Comparison of ENCODE assay signal across 1 cellular context in the genomic region with DNA sequence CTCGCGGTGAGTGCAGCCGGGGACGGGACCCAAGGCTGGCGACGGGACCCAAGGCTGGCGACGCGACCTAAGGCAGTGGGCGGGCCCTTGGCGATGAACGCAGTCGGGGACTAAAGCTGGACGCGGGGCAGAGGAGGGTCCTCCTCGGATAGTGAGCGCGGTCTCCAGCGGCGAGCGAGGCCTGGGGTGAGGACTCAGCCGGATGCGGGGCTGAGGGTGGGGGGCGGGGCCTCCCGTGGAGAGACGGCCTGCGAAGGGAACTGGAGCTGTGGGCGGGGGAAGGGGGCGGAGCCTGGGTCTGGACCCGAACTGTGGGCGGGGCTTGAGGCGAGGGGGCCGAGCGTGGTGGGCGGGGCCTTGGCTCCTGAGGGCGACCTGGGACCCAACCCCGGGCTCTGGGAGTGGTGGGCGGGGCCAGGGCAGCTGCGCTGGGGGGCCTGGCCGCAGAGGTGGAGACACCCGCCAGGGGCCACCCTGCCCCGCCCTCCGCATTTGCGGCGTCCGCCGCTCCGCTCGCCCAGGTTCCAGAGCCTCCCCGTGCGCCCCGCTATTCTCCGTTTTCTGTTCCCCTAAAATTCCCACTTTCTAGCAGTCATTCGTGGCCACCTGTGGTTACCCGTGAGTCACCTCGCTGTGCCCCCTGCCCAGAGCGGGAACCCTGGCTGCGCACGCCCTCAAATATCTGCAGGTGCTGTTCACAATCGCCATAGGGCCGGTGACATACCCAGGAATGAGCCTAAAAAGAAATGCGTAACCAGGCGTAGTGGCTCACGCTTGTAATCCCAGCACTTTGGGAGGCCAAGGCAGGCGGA.
TF ChIP-seq lines count a peak whose summit lies in the region.

No MANE protein-coding gene starts in this region.

TF ChIP-seq in HEK293, 187 proteins besides CTCF, POLR2A, EP300 and RAD21 (continued from another document and continues in another):
- TF ChIP-seq ZNF623 (tag by site-specific recombination; IDR thresholded peaks at IDR 0.05) (no peak), ZNF202 (tag by site-specific recombination; IDR thresholded peaks at IDR 0.05; ENCODE audit: borderline replicate concordance) (no peak), ZNF426 (tag by site-specific recombination; IDR thresholded peaks at IDR 0.05) (no peak), ZNF626 (tag by site-specific recombination; IDR thresholded peaks at IDR 0.05) (no peak), ZIC2 (tag by site-specific recombination; IDR thresholded peaks at IDR 0.05) (peak; percentile 87), ZFP3 (tag by site-specific recombination; IDR thresholded peaks at IDR 0.05; ENCODE audit: low read depth) (no peak), MEIS1 (CRISPR knock-in tag; IDR thresholded peaks at IDR 0.05; ENCODE audit: borderline replicate concordance) (no peak), ZNF521 (tag by site-specific recombination; IDR thresholded peaks at IDR 0.05) (no peak), ZXDB (tag by site-specific recombination; IDR thresholded peaks at IDR 0.05) (peak; percentile 71; the same call in 1 of the 2 replicates), ZNF843 (tag by site-specific recombination; IDR thresholded peaks at IDR 0.05) (no peak; the same call in 1 of the 2 replicates), ZBTB8A (tag by site-specific recombination; IDR thresholded peaks at IDR 0.05) (peak; percentile 93), ZFP69B (tag by site-specific recombination; IDR thresholded peaks at IDR 0.05) (peak; percentile 52; the same call in 1 of the 2 replicates), ZNF558 (tag by site-specific recombination; IDR thresholded peaks at IDR 0.05) (no peak), ZNF473 (tag by site-specific recombination; IDR thresholded peaks at IDR 0.05) (no peak), ZNF785 (tag by site-specific recombination; IDR thresholded peaks at IDR 0.05) (no peak), ZNF302 (tag by site-specific recombination; IDR thresholded peaks at IDR 0.05; ENCODE audit: low read depth) (no peak), ZNF624 (tag by site-specific recombination; IDR thresholded peaks at IDR 0.05) (no peak), PRDM1 (tag by site-specific recombination; IDR thresholded peaks at IDR 0.05) (no peak), SP2 (tag by site-specific recombination; IDR thresholded peaks at IDR 0.05) (peak; percentile 90), KLF8 (tag by site-specific recombination; IDR thresholded peaks at IDR 0.05) (peak; percentile 94), KLF10 (tag by site-specific recombination; IDR thresholded peaks at IDR 0.05) (peak; percentile 88; the same call in 1 of the 2 replicates), ZNF19 (tag by site-specific recombination; IDR thresholded peaks at IDR 0.05; ENCODE audit: low read depth) (no peak), HOXD13 (CRISPR knock-in tag; IDR thresholded peaks at IDR 0.05; ENCODE audit: borderline replicate concordance) (no peak), GLI4 (tag by site-specific recombination; IDR thresholded peaks at IDR 0.05) (no peak), ZNF132 (tag by site-specific recombination; IDR thresholded peaks at IDR 0.05; ENCODE audit: borderline replicate concordance) (no peak), ZNF2 (tag by site-specific recombination; IDR thresholded peaks at IDR 0.05) (peak; percentile 47; the same call in 1 of the 2 replicates), ZBTB7A (tag by site-specific recombination; IDR thresholded peaks at IDR 0.05; ENCODE audit: low read depth) (peak; percentile 95), ZNF530 (tag by site-specific recombination; IDR thresholded peaks at IDR 0.05; ENCODE audit: low read depth) (no peak)
- TF ChIP-seq, protein P1, sequence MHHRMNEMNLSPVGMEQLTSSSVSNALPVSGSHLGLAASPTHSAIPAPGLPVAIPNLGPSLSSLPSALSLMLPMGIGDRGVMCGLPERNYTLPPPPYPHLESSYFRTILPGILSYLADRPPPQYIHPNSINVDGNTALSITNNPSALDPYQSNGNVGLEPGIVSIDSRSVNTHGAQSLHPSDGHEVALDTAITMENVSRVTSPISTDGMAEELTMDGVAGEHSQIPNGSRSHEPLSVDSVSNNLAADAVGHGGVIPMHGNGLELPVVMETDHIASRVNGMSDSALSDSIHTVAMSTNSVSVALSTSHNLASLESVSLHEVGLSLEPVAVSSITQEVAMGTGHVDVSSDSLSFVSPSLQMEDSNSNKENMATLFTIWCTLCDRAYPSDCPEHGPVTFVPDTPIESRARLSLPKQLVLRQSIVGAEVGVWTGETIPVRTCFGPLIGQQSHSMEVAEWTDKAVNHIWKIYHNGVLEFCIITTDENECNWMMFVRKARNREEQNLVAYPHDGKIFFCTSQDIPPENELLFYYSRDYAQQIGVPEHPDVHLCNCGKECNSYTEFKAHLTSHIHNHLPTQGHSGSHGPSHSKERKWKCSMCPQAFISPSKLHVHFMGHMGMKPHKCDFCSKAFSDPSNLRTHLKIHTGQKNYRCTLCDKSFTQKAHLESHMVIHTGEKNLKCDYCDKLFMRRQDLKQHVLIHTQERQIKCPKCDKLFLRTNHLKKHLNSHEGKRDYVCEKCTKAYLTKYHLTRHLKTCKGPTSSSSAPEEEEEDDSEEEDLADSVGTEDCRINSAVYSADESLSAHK (tag by site-specific recombination; IDR thresholded peaks at IDR 0.05), result no peak
- TF ChIP-seq, protein P2, sequence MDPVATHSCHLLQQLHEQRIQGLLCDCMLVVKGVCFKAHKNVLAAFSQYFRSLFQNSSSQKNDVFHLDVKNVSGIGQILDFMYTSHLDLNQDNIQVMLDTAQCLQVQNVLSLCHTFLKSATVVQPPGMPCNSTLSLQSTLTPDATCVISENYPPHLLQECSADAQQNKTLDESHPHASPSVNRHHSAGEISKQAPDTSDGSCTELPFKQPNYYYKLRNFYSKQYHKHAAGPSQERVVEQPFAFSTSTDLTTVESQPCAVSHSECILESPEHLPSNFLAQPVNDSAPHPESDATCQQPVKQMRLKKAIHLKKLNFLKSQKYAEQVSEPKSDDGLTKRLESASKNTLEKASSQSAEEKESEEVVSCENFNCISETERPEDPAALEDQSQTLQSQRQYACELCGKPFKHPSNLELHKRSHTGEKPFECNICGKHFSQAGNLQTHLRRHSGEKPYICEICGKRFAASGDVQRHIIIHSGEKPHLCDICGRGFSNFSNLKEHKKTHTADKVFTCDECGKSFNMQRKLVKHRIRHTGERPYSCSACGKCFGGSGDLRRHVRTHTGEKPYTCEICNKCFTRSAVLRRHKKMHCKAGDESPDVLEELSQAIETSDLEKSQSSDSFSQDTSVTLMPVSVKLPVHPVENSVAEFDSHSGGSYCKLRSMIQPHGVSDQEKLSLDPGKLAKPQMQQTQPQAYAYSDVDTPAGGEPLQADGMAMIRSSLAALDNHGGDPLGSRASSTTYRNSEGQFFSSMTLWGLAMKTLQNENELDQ (tag by site-specific recombination; IDR thresholded peaks at IDR 0.05; ENCODE audit: low read depth), result no peak
- TF ChIP-seq, protein P3, sequence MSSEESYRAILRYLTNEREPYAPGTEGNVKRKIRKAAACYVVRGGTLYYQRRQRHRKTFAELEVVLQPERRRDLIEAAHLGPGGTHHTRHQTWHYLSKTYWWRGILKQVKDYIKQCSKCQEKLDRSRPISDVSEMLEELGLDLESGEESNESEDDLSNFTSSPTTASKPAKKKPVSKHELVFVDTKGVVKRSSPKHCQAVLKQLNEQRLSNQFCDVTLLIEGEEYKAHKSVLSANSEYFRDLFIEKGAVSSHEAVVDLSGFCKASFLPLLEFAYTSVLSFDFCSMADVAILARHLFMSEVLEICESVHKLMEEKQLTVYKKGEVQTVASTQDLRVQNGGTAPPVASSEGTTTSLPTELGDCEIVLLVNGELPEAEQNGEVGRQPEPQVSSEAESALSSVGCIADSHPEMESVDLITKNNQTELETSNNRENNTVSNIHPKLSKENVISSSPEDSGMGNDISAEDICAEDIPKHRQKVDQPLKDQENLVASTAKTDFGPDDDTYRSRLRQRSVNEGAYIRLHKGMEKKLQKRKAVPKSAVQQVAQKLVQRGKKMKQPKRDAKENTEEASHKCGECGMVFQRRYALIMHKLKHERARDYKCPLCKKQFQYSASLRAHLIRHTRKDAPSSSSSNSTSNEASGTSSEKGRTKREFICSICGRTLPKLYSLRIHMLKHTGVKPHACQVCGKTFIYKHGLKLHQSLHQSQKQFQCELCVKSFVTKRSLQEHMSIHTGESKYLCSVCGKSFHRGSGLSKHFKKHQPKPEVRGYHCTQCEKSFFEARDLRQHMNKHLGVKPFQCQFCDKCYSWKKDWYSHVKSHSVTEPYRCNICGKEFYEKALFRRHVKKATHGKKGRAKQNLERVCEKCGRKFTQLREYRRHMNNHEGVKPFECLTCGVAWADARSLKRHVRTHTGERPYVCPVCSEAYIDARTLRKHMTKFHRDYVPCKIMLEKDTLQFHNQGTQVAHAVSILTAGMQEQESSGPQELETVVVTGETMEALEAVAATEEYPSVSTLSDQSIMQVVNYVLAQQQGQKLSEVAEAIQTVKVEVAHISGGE (tag by site-specific recombination; conservative IDR thresholded peaks at IDR 0.05; ENCODE audit: low read depth), result no peak; the same call in 1 of the 2 replicates
- TF ChIP-seq, protein P4, sequence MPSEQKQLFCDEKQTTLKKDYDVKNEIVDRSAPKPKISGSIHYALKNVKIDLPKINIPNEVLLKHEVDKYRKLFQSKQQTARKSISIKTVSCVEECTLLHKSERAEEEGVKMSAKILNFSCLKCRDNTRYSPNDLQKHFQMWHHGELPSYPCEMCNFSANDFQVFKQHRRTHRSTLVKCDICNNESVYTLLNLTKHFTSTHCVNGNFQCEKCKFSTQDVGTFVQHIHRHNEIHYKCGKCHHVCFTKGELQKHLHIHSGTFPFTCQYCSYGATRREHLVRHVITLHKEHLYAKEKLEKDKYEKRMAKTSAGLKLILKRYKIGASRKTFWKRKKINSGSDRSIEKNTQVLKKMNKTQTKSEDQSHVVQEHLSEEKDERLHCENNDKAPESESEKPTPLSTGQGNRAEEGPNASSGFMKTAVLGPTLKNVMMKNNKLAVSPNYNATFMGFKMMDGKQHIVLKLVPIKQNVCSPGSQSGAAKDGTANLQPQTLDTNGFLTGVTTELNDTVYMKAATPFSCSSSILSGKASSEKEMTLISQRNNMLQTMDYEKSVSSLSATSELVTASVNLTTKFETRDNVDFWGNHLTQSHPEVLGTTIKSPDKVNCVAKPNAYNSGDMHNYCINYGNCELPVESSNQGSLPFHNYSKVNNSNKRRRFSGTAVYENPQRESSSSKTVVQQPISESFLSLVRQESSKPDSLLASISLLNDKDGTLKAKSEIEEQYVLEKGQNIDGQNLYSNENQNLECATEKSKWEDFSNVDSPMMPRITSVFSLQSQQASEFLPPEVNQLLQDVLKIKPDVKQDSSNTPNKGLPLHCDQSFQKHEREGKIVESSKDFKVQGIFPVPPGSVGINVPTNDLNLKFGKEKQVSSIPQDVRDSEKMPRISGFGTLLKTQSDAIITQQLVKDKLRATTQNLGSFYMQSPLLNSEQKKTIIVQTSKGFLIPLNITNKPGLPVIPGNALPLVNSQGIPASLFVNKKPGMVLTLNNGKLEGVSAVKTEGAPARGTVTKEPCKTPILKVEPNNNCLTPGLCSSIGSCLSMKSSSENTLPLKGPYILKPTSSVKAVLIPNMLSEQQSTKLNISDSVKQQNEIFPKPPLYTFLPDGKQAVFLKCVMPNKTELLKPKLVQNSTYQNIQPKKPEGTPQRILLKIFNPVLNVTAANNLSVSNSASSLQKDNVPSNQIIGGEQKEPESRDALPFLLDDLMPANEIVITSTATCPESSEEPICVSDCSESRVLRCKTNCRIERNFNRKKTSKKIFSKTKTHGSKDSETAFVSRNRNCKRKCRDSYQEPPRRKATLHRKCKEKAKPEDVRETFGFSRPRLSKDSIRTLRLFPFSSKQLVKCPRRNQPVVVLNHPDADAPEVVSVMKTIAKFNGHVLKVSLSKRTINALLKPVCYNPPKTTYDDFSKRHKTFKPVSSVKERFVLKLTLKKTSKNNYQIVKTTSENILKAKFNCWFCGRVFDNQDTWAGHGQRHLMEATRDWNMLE (tag by site-specific recombination; conservative IDR thresholded peaks at IDR 0.05; ENCODE audit: low read depth), result no peak
- TF ChIP-seq, protein P5, sequence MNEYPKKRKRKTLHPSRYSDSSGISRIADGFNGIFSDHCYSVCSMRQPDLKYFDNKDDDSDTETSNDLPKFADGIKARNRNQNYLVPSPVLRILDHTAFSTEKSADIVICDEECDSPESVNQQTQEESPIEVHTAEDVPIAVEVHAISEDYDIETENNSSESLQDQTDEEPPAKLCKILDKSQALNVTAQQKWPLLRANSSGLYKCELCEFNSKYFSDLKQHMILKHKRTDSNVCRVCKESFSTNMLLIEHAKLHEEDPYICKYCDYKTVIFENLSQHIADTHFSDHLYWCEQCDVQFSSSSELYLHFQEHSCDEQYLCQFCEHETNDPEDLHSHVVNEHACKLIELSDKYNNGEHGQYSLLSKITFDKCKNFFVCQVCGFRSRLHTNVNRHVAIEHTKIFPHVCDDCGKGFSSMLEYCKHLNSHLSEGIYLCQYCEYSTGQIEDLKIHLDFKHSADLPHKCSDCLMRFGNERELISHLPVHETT (tag by site-specific recombination; IDR thresholded peaks at IDR 0.05), result no peak; the same call in 1 of the 2 replicates
- TF ChIP-seq, protein P6, sequence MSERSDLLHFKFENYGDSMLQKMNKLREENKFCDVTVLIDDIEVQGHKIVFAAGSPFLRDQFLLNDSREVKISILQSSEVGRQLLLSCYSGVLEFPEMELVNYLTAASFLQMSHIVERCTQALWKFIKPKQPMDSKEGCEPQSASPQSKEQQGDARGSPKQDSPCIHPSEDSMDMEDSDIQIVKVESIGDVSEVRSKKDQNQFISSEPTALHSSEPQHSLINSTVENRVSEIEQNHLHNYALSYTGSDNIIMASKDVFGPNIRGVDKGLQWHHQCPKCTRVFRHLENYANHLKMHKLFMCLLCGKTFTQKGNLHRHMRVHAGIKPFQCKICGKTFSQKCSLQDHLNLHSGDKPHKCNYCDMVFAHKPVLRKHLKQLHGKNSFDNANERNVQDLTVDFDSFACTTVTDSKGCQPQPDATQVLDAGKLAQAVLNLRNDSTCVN (tag by site-specific recombination; optimal IDR thresholded peaks at IDR 0.05), result peak; percentile 22
- TF ChIP-seq, protein P7, sequence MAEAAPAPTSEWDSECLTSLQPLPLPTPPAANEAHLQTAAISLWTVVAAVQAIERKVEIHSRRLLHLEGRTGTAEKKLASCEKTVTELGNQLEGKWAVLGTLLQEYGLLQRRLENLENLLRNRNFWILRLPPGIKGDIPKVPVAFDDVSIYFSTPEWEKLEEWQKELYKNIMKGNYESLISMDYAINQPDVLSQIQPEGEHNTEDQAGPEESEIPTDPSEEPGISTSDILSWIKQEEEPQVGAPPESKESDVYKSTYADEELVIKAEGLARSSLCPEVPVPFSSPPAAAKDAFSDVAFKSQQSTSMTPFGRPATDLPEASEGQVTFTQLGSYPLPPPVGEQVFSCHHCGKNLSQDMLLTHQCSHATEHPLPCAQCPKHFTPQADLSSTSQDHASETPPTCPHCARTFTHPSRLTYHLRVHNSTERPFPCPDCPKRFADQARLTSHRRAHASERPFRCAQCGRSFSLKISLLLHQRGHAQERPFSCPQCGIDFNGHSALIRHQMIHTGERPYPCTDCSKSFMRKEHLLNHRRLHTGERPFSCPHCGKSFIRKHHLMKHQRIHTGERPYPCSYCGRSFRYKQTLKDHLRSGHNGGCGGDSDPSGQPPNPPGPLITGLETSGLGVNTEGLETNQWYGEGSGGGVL (tag by site-specific recombination; IDR thresholded peaks at IDR 0.05), result peak; percentile 21; the same call in 1 of the 2 replicates
- TF ChIP-seq, protein P8, sequence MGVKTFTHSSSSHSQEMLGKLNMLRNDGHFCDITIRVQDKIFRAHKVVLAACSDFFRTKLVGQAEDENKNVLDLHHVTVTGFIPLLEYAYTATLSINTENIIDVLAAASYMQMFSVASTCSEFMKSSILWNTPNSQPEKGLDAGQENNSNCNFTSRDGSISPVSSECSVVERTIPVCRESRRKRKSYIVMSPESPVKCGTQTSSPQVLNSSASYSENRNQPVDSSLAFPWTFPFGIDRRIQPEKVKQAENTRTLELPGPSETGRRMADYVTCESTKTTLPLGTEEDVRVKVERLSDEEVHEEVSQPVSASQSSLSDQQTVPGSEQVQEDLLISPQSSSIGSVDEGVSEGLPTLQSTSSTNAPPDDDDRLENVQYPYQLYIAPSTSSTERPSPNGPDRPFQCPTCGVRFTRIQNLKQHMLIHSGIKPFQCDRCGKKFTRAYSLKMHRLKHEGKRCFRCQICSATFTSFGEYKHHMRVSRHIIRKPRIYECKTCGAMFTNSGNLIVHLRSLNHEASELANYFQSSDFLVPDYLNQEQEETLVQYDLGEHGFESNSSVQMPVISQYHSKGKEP (tag by site-specific recombination; IDR thresholded peaks at IDR 0.05), result no peak
